8 cellular contexts compared by ENCODE assay signal in the genomic region with DNA sequence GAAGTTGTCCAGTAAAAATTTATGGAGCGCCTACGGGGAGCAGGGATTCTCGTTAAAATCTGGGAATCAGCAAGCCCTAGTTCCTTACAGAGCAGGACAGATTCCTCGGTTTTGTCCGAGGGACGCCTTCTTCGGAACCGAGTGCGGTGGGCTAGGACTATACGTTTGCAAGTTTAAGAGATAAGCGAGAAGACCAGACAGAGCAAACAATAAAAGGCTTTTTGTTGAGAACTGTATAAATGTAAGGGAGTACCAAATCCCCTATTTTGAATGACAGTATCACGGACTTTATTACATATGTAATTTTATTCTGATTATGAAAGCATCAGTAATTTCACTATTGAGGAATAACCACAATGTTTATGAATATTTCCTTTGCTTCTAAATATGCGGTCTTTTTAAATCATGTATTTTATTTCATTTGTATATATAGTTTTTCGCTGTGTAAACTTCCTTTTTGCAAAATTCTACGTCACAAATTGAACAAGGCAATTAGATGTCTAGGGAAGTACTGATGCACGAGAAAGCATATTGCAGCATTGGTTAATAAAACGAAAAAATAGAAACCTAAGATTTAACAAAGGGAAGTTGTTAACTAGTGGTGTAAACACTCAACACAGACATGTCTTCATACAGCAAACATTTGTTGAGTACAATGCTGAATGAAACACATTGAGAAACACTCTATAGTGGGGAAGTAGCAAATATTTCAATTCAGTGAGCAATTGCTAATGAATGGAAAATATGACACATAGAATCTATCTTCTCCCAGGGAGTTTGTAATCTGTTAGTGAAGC. TPM values are rescaled to one million over a fixed set of nuclear protein-coding genes. Genes with fewer than 3 reads are reported as not detected.
DNase-seq lines count a peak whose midpoint lies in the region; ATAC-seq, FAIRE-seq and TF ChIP-seq lines count a peak whose summit lies in the region.

No MANE protein-coding gene starts in this region.

- H3K79me2 ChIP-seq in SK-N-SH (ENCODE audit: insufficient read depth) = peaks cover 31% of the 10 kb centered on the region

- FAIRE-seq in colon (lab: Jason Lieb, UNC) = peak; percentile 21

- peaks cover 14 to 21% of the 10 kb centered on the region in 2 experiments; a peak in 3 of 4 replicates for H3K4me1 ChIP-seq in SK-N-SH (ENCODE audit: control insufficient read depth in 1 of 2, insufficient read depth in 2 of 2, low read depth in 1 of 2, low read length in 1 of 2)
- H3K4me1 ChIP-seq in mesodermal cell (ENCODE audit: control insufficient read depth, insufficient read depth, low read length, poor library complexity, severe bottlenecking) = peaks cover 9% of the 10 kb centered on the region

- no peaks in the 10 kb centered on the region for H3K27me3 ChIP-seq in SK-N-SH (ENCODE audit: insufficient read depth)

- POLR2A ChIA-PET in SK-N-SH (lab: Yijun Ruan, JAX) = interaction anchor here (0.6 to 1.3 kb wide), 6 partner anchors 8 to 237 kb away, joined by 3 to 6 read pairs (median 3); partner anchors contain the start of gene CARS2

- peaks cover 31% of the 10 kb centered on the region for H4K20me1 ChIP-seq in SK-N-SH (ENCODE audit: insufficient read depth)

- ATAC-seq in SK-N-SH treated with all-trans-retinoic acid at 6 μM for 48 hours (no peak; the same call in 2 of the 3 replicates), HG02981 (IDR thresholded peaks at IDR 0.05; ENCODE audit: unreplicated experiment) (no peak), GM18907 (IDR thresholded peaks at IDR 0.05; ENCODE audit: unreplicated experiment) (no peak)

- peaks cover 10% of the 10 kb centered on the region for H3F3A ChIP-seq in SK-N-SH (replicated peaks; ENCODE audit: insufficient read depth)

- H3K36me3 ChIP-seq in SK-N-SH (replicated peaks in 1 of 2; ENCODE audit: control insufficient read depth in 1 of 2, insufficient read depth in 2 of 2, low read length in 1 of 2) (peaks cover 0 to under 1% of the 10 kb centered on the region in 2 experiments), mesodermal cell (ENCODE audit: control insufficient read depth, insufficient read depth, low read length) (peaks cover 12% of the 10 kb centered on the region)

- H3K9me3 ChIP-seq in SK-N-SH = no peaks in the 10 kb centered on the region
- no peaks in the 10 kb centered on the region for H3K9me3 ChIP-seq in mesodermal cell (ENCODE audit: control insufficient read depth, low read length)

- DNase-seq in SK-N-SH (no peak), NOMO-1 treated with DMSO at 0.1 percent for 48 hours (lab: John Stamatoyannopoulos, UW; ENCODE audit: unreplicated experiment) (peak; percentile 92), DMS 273 (lab: John Stamatoyannopoulos, UW; ENCODE audit: unreplicated experiment) (no peak)

- no peak for TF ChIP-seq EP300 in SK-N-SH (IDR thresholded peaks at IDR 0.05; ENCODE audit: borderline replicate concordance in 1 of 2, low read depth in 1 of 2, low read length in 1 of 2)

- peak overlapping the region; percentile 99 for H3K9ac ChIP-seq in SK-N-SH

- TF ChIP-seq CTCF in SK-N-SH (IDR thresholded peaks at IDR 0.05) = no peak

- H3K27ac ChIP-seq in SK-N-SH (ENCODE audit: low read depth in 2 of 2, low read length in 1 of 2) = peak overlapping the region; percentile 96
- H3K27ac ChIP-seq in mesodermal cell (ENCODE audit: low read depth, low read length, severe bottlenecking) = peak overlapping the region; percentile 99

- no peak for TF ChIP-seq RAD21 in SK-N-SH (IDR thresholded peaks at IDR 0.05; ENCODE audit: low read length)

- CTCF ChIA-PET in SK-N-SH (lab: Yijun Ruan, JAX) = interaction anchor here (0.6 to 3.5 kb wide), 7 partner anchors 8 to 692 kb away, joined by 3 to 25 read pairs (median 3); no protein-coding TSS in a partner anchor

- H2AFZ ChIP-seq in SK-N-SH (ENCODE audit: low read depth) = peak overlapping the region; percentile 91

- no peaks in the 10 kb centered on the region for H3K9me2 ChIP-seq in SK-N-SH

- peak overlapping the region; percentile 87 for H3K4me2 ChIP-seq in SK-N-SH

- 26% methylated on average over 17 of the region's 17 CpGs for WGBS in SK-N-SH (ENCODE audit: low lambda C conversion rate)
- WGBS in mesodermal cell (ENCODE audit: insufficient coverage in 2 of 2), 2 experiments = 0 to 29% methylated on average over 5 to 7 of the region's 17 CpGs

- H3K4me3 ChIP-seq in SK-N-SH (ENCODE audit: low read depth in 2 of 2, low read length in 1 of 2) = peak overlapping the region; percentile 90 to 99
- H3K4me3 ChIP-seq in mesodermal cell (ENCODE audit: extremely low read depth, insufficient read depth, low read length, poor library complexity, severe bottlenecking) = peak overlapping the region; percentile 68

TF ChIP-seq in SK-N-SH, 30 proteins besides CTCF, POLR2A, EP300 and RAD21:
- TF ChIP-seq, protein P1, sequence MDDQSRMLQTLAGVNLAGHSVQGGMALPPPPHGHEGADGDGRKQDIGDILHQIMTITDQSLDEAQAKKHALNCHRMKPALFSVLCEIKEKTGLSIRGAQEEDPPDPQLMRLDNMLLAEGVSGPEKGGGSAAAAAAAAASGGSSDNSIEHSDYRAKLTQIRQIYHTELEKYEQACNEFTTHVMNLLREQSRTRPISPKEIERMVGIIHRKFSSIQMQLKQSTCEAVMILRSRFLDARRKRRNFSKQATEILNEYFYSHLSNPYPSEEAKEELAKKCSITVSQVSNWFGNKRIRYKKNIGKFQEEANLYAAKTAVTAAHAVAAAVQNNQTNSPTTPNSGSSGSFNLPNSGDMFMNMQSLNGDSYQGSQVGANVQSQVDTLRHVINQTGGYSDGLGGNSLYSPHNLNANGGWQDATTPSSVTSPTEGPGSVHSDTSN (IDR thresholded peaks at IDR 0.05) = no peak
- TF ChIP-seq EZH2phosphoT487 (IDR thresholded peaks at IDR 0.05; ENCODE audit: borderline replicate concordance, low read depth) (no peak), TEAD4 (IDR thresholded peaks at IDR 0.05; ENCODE audit: borderline replicate concordance, insufficient read depth) (no peak)

TF ChIP-seq in SK-N-SH treated with all-trans-retinoic acid at 6 μM for 48 hours, 23 proteins besides CTCF, POLR2A, EP300 and RAD21 (continues in another document):
- TF ChIP-seq CSDC2 (CRISPR knock-in tag; IDR thresholded peaks at IDR 0.05) = no peak
- TF ChIP-seq ESRRG (CRISPR knock-in tag; IDR thresholded peaks at IDR 0.05) = no peak
- no peak for TF ChIP-seq ISL1 (CRISPR knock-in tag; IDR thresholded peaks at IDR 0.05)
- no peak for TF ChIP-seq OSR1 (CRISPR knock-in tag; IDR thresholded peaks at IDR 0.05)
- TF ChIP-seq, protein P2, sequence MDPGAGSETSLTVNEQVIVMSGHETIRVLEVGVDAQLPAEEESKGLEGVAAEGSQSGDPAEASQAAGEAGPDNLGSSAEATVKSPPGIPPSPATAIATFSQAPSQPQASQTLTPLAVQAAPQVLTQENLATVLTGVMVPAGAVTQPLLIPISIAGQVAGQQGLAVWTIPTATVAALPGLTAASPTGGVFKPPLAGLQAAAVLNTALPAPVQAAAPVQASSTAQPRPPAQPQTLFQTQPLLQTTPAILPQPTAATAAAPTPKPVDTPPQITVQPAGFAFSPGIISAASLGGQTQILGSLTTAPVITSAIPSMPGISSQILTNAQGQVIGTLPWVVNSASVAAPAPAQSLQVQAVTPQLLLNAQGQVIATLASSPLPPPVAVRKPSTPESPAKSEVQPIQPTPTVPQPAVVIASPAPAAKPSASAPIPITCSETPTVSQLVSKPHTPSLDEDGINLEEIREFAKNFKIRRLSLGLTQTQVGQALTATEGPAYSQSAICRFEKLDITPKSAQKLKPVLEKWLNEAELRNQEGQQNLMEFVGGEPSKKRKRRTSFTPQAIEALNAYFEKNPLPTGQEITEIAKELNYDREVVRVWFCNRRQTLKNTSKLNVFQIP (CRISPR knock-in tag; IDR thresholded peaks at IDR 0.05; ENCODE audit: borderline replicate concordance, low read depth) = no peak
- TF ChIP-seq, protein P3, sequence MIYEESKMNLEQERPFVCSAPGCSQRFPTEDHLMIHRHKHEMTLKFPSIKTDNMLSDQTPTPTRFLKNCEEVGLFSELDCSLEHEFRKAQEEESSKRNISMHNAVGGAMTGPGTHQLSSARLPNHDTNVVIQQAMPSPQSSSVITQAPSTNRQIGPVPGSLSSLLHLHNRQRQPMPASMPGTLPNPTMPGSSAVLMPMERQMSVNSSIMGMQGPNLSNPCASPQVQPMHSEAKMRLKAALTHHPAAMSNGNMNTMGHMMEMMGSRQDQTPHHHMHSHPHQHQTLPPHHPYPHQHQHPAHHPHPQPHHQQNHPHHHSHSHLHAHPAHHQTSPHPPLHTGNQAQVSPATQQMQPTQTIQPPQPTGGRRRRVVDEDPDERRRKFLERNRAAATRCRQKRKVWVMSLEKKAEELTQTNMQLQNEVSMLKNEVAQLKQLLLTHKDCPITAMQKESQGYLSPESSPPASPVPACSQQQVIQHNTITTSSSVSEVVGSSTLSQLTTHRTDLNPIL (CRISPR knock-in tag; IDR thresholded peaks at IDR 0.05; ENCODE audit: low read depth) = no peak
- TF ChIP-seq, protein P4, sequence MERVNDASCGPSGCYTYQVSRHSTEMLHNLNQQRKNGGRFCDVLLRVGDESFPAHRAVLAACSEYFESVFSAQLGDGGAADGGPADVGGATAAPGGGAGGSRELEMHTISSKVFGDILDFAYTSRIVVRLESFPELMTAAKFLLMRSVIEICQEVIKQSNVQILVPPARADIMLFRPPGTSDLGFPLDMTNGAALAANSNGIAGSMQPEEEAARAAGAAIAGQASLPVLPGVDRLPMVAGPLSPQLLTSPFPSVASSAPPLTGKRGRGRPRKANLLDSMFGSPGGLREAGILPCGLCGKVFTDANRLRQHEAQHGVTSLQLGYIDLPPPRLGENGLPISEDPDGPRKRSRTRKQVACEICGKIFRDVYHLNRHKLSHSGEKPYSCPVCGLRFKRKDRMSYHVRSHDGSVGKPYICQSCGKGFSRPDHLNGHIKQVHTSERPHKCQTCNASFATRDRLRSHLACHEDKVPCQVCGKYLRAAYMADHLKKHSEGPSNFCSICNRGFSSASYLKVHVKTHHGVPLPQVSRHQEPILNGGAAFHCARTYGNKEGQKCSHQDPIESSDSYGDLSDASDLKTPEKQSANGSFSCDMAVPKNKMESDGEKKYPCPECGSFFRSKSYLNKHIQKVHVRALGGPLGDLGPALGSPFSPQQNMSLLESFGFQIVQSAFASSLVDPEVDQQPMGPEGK (CRISPR knock-in tag; IDR thresholded peaks at IDR 0.05; ENCODE audit: borderline replicate concordance) = no peak
- no peak for TF ChIP-seq SNAI2 (CRISPR knock-in tag; IDR thresholded peaks at IDR 0.05)
- TF ChIP-seq RARB (CRISPR knock-in tag; IDR thresholded peaks at IDR 0.05) = no peak
- TF ChIP-seq ZFP3 (CRISPR knock-in tag; IDR thresholded peaks at IDR 0.05) = no peak
- no peak for TF ChIP-seq ZNF8 (CRISPR knock-in tag; IDR thresholded peaks at IDR 0.05)
- TF ChIP-seq BACH2 (CRISPR knock-in tag; IDR thresholded peaks at IDR 0.05; ENCODE audit: borderline replicate concordance) = no peak
- no peak for TF ChIP-seq TCF4 (CRISPR knock-in tag; IDR thresholded peaks at IDR 0.05; ENCODE audit: borderline replicate concordance)

RNA-seq across cellular contexts. Expression of gene ANKRD10, which starts 1.2 kb away (rescaled TPM):
- polyA plus RNA-seq in SK-N-SH (2012; rRNA removed) = 53.2 and 77.8 TPM in 2 replicates
- 20.7 and 22.2 TPM in 2 replicates for polyA plus RNA-seq in SK-N-SH (2012; cell fraction: cytosol; rRNA removed)
- 274 and 444 TPM in 2 replicates for polyA plus RNA-seq in SK-N-SH (2012; cell fraction: nucleus; rRNA removed)
- polyA plus RNA-seq in mesodermal cell (2013, experiment 1 of 2) = 138 TPM
- polyA plus RNA-seq in mesodermal cell (2013, experiment 2 of 2) = 98.2 TPM
